Comparison of ENCODE assay signal across 8 cellular contexts in genomic region chr16:27235055-27235937, GRCh38. TPM values are rescaled to one million over a fixed set of nuclear protein-coding genes. Genes with fewer than 3 reads are reported as not detected.
A peak's percentile ranks its signal among the peaks of the same experiment; 100 is the strongest.
DNase-seq lines count a peak whose midpoint lies in the region; ATAC-seq, FAIRE-seq and TF ChIP-seq lines count a peak whose summit lies in the region.

No MANE protein-coding gene starts in this region.

- peak; percentile 81 for ATAC-seq in foreskin keratinocyte
- ATAC-seq in omental fat pad (ENCODE audit: low FRiP score) = peak; percentile 59
- ATAC-seq in GM21786 (IDR thresholded peaks at IDR 0.05; ENCODE audit: unreplicated experiment) = no peak

- H3K4me1 ChIP-seq in foreskin keratinocyte = peaks cover 7% of the 10 kb centered on the region

- no peaks in the 10 kb centered on the region for H3K27me3 ChIP-seq in foreskin keratinocyte

- no peak for FAIRE-seq in D721Med (lab: Jason Lieb, UNC)

- peak; percentile 82 for TF ChIP-seq CTCF in D721Med (IDR thresholded peaks at IDR 0.05; ENCODE audit: insufficient read depth, missing control alignments)
- TF ChIP-seq CTCF in LNCAP (IDR thresholded peaks at IDR 0.05) = peak; percentile 86
- peak; percentile 94 for TF ChIP-seq CTCF in foreskin keratinocyte (conservative IDR thresholded peaks at IDR 0.05)
- no peak for TF ChIP-seq CTCF in omental fat pad (IDR thresholded peaks at IDR 0.05)

- in situ Hi-C loops in SK-MEL-5 (cut with HindIII; ENCODE audit: low pct_unique_long_range_greater_than_20kb, low sequenced_read_pairs) = no loop called here

- no peak overlapping the region for H3K27ac ChIP-seq in foreskin keratinocyte

- DNase-seq in D721Med (ENCODE audit: insufficient read length, low spot score) (no peak), SK-MEL-5 (ENCODE audit: low read depth, low spot score) (peak; percentile 71), foreskin keratinocyte (peak; percentile 61 to 67), omental fat pad (ENCODE audit: low spot score) (peak; percentile 36), superior temporal gyrus (ENCODE audit: extremely low spot score) (peak; percentile 90)
- DNase-seq in activated naive CD4-positive, alpha-beta T cell (lab: John Stamatoyannopoulos, UW) = peak; percentile 37 to 78 (median 60)

RNA-seq across cellular contexts. Expression of gene KDM8, which starts 32.0 kb away (rescaled TPM):
- 2.1 and 3.1 TPM in 2 replicates for total RNA-seq in SK-MEL-5 (2014; rRNA removed; shearing (Covaris generic))
- 2.7 and 6.9 TPM in 2 replicates for polyA plus RNA-seq in SK-MEL-5 (2015; cell fraction: cytosol; rRNA removed)
- polyA plus RNA-seq in SK-MEL-5 (2015; cell fraction: nucleus; rRNA removed) = 12.1 and 44.0 TPM in 2 replicates
- total RNA-seq in foreskin keratinocyte = 1.8 and 2.6 TPM in 2 replicates
- polyA plus RNA-seq in foreskin keratinocyte = 1.8 TPM in 2 replicates
- 1 to 10 TPM; 2.0 to 4.6 (median 2.6) TPM for total RNA-seq in omental fat pad

RNA-seq across cellular contexts. Expression of gene NSMCE1, which starts 33.3 kb away (rescaled TPM):
- total RNA-seq in SK-MEL-5 (2014; rRNA removed; shearing (Covaris generic)) = 65.8 and 77.3 TPM in 2 replicates
- 46.0 and 59.3 TPM in 2 replicates for polyA plus RNA-seq in SK-MEL-5 (2015; cell fraction: cytosol; rRNA removed)
- polyA plus RNA-seq in SK-MEL-5 (2015; cell fraction: nucleus; rRNA removed) = 7.4 and 21.3 TPM in 2 replicates
- total RNA-seq in foreskin keratinocyte (65.4 and 68.7 TPM in 2 replicates), omental fat pad (10 to 100 TPM; 30.3 to 53.0 (median 43.9) TPM)
- polyA plus RNA-seq in foreskin keratinocyte = 88.8 and 91.5 TPM in 2 replicates

Comparison
In these comparisons a context has a peak if more than half of its experiments do, and no peak if none do; other contexts are left out.
1. CTCF ChIP-seq: peak in D721Med (single experiment), LNCAP (single experiment) and foreskin keratinocyte (single experiment); none in omental fat pad (0 of 3).